In the genomic region with DNA sequence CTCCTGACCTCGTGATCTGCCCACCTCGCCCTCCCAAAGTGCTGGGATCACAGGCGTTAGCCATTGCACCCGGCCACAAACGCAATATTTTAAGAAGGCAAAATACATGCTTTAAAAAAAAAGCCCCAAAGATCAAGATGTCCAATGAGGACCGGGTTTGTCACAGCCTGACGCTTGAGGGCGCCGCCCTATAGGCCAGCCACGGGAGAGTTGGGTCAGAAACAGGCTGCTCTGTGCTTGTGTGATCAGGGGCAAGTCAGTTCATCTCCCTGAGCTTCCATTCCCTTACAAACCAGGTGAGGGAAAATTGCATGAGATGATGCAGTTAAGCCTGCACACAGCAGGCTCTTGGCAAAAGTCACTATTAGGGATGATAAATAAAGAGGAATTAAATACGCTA, we compare ENCODE assay signal across 21 cellular contexts. TPM values are rescaled to one million over a fixed set of nuclear protein-coding genes. Genes with fewer than 3 reads are reported as not detected.
DNase-seq lines count a peak whose midpoint lies in the region; ATAC-seq and TF ChIP-seq lines count a peak whose summit lies in the region.
"Had no signal": no experiment of that assay in that cellular context is flagged by ENCODE, and none has a peak within 500 bp of the region (broad histone marks: within the 10 kb centered on the region; RNA-seq: fewer than 3 reads in every experiment).

No MANE protein-coding gene starts in this region.

- no peaks in the 10 kb centered on the region for H4K20me1 ChIP-seq in Loucy (ENCODE audit: insufficient read depth, low read length, poor library complexity, severe bottlenecking)

- peak; percentile 25; the same call in 1 of the 2 replicates for TF ChIP-seq CTCF in Loucy (conservative IDR thresholded peaks at IDR 0.05; ENCODE audit: low read length)
- TF ChIP-seq CTCF in chondrocyte (IDR thresholded peaks at IDR 0.05), result peak; percentile 24
- TF ChIP-seq CTCF in upper lobe of left lung (IDR thresholded peaks at IDR 0.05), result no peak

- TF ChIP-seq EP300 in upper lobe of left lung (IDR thresholded peaks at IDR 0.05), result no peak

- H3K9me2 ChIP-seq in Loucy (replicated peaks; ENCODE audit: low read depth, low read length), result no peaks in the 10 kb centered on the region

- peaks cover 9% of the 10 kb centered on the region for H3K36me3 Mint-ChIP-seq in chondrocyte (ENCODE audit: low read depth)
- H3K36me3 Mint-ChIP-seq: activated CD8-positive, alpha-beta memory T cell treated with anti-CD3 and anti-CD28 coated beads, Interleukin-2, amount 10 ng/mL, durations not matched to agents 7 days and 5 days; CD8-positive, alpha-beta memory T cell had no signal

- no peak overlapping the region for H3K4me2 ChIP-seq in Loucy (ENCODE audit: low read depth, low read length, poor library complexity, severe bottlenecking)

- H3K4me1 Mint-ChIP-seq in chondrocyte (ENCODE audit: low read depth), result peaks cover 35% of the 10 kb centered on the region
- H3K4me1 Mint-ChIP-seq: CD8-positive, alpha-beta memory T cell had no signal

- H3K27ac Mint-ChIP-seq in chondrocyte (ENCODE audit: unreplicated experiment), result no peak overlapping the region
- H3K27ac Mint-ChIP-seq: activated CD8-positive, alpha-beta memory T cell treated with anti-CD3 and anti-CD28 coated beads, Interleukin-2, amount 10 ng/mL, durations not matched to agents 7 days and 5 days; CD8-positive, alpha-beta memory T cell; T-helper 1 cell treated with Interleukin-12 subunit alpha and Interleukin-12 subunit beta and Interleukin-4 antibody, amounts not matched to agents 30 μg/mL and 1 μg/mL, for 36 hours had no signal

- intact Hi-C loops in cardiac septum (cut with DNase I) (no loop called here), Right ventricle myocardium superior (cut with DNase I) (no loop called here)

- H3K4me1 ChIP-seq in Loucy (ENCODE audit: insufficient read depth, low read length, poor library complexity, severe bottlenecking) (no peaks in the 10 kb centered on the region), upper lobe of left lung (peaks cover 0 to 15% (median 11%) of the 10 kb centered on the region in 4 donors)

- no peak for ATAC-seq in Right ventricle myocardium superior (ENCODE audit: poor library complexity)
- ATAC-seq in HG03565 (IDR thresholded peaks at IDR 0.05; ENCODE audit: unreplicated experiment), result no peak
- ATAC-seq in upper lobe of left lung (ENCODE audit: low FRiP score in 2 of 2), result no peak
- ATAC-seq: activated CD8-positive, alpha-beta memory T cell treated with anti-CD3 and anti-CD28 coated beads, Interleukin-2, amount 10 ng/mL, durations not matched to agents 7 days and 5 days had no signal

- H3K4me3 ChIP-seq in Loucy (ENCODE audit: low read length, poor library complexity, severe bottlenecking) (no peak overlapping the region), upper lobe of left lung (no peak overlapping the region)
- H3K4me3 ChIP-seq: tibial nerve had no signal

- H3K36me3 ChIP-seq in Loucy (ENCODE audit: insufficient read depth, low read length), result no peaks in the 10 kb centered on the region
- peaks cover 0 to 3% (median 0%) of the 10 kb centered on the region in 4 donors for H3K36me3 ChIP-seq in upper lobe of left lung

- no peaks in the 10 kb centered on the region for H3K9me3 ChIP-seq in Loucy (ENCODE audit: insufficient read depth, low read depth, low read length)
- no peaks in the 10 kb centered on the region for H3K9me3 ChIP-seq in upper lobe of left lung
- H3K9me3 ChIP-seq: tibial nerve had no signal

- no peak overlapping the region for H3K9ac ChIP-seq in Loucy (ENCODE audit: low read depth, low read length, poor library complexity, severe bottlenecking)

- no peak overlapping the region for H2AFZ ChIP-seq in Loucy (ENCODE audit: low read length)

- no peaks in the 10 kb centered on the region for H3F3A ChIP-seq in Loucy (ENCODE audit: low read depth)

- H3K27me3 ChIP-seq in Loucy (ENCODE audit: insufficient read depth, low read length, poor library complexity, severe bottlenecking), result no peaks in the 10 kb centered on the region
- no peaks in the 10 kb centered on the region for H3K27me3 ChIP-seq in upper lobe of left lung
- H3K27me3 ChIP-seq: tibial nerve had no signal

- H3K4me3 Mint-ChIP-seq in chondrocyte (ENCODE audit: unreplicated experiment), result no peak overlapping the region
- H3K4me3 Mint-ChIP-seq: activated CD8-positive, alpha-beta memory T cell treated with anti-CD3 and anti-CD28 coated beads, Interleukin-2, amount 10 ng/mL, durations not matched to agents 7 days and 5 days; CD8-positive, alpha-beta memory T cell; T-helper 1 cell treated with Interleukin-12 subunit alpha and Interleukin-12 subunit beta and Interleukin-4 antibody, amounts not matched to agents 30 μg/mL and 1 μg/mL, for 36 hours had no signal

- TF ChIP-seq POLR2A in upper lobe of left lung (IDR thresholded peaks at IDR 0.05) (no peak), erythroblast (IDR thresholded peaks at IDR 0.05; ENCODE audit: low read length) (no peak)

- 85 to 87% methylated on average over 11 of the region's 11 CpGs for WGBS in upper lobe of left lung, 2 donors

- H3K79me2 ChIP-seq in Loucy (ENCODE audit: insufficient read depth, low read length), result no peaks in the 10 kb centered on the region

- H3K9me3 Mint-ChIP-seq in chondrocyte (ENCODE audit: low read depth), result no peaks in the 10 kb centered on the region
- H3K9me3 Mint-ChIP-seq: T-helper 1 cell treated with Interleukin-12 subunit alpha and Interleukin-12 subunit beta and Interleukin-4 antibody, amounts not matched to agents 30 μg/mL and 1 μg/mL, for 36 hours had no signal

- no peak overlapping the region for H3K27ac ChIP-seq in upper lobe of left lung
- H3K27ac ChIP-seq: tibial nerve had no signal

- no peaks in the 10 kb centered on the region for H3K27me3 Mint-ChIP-seq in chondrocyte (ENCODE audit: low read depth)

- peak; percentile 17 for DNase-seq in cardiac septum (ENCODE audit: low spot score)
- no peak for DNase-seq in Right ventricle myocardium superior
- DNase-seq in chondrocyte (ENCODE audit: low spot score), result no peak
- DNase-seq in SHP77 treated with DMSO at 0.1 percent for 48 hours (lab: John Stamatoyannopoulos, UW), result no peak
- DNase-seq in upper lobe of left lung, result no peak
- DNase-seq in erythroblast (lab: John Stamatoyannopoulos, UW), result no peak
- DNase-seq: activated CD8-positive, alpha-beta memory T cell treated with anti-CD3 and anti-CD28 coated beads, Interleukin-2, amount 10 ng/mL, durations not matched to agents 7 days and 5 days; activated gamma-delta T cell; amniotic stem cell; caudate nucleus; CD8-positive, alpha-beta memory T cell; NCI-H1436; NCI-H226; occipital lobe; retina; SIG-M5; stimulated activated naive CD4-positive, alpha-beta T cell treated with Interleukin-2 at 50 U/mL for 16 hours had no signal

RNA-seq across cellular contexts. Expression of a gene that starts 23.9 kb away (rescaled TPM):
- total RNA-seq in cardiac septum (6.5 TPM), Right ventricle myocardium superior (11.9 TPM), chondrocyte (11.0 to 24.0 TPM (median 21.9 TPM) in 3 replicates), upper lobe of left lung (100 to 1,000 TPM in 1 of 6 donors, 10 to 100 TPM in 5; 54.5 to 109 (median 67.5) TPM)

Comparison
In these comparisons a context has a peak if more than half of its experiments do, and no peak if none do; other contexts are left out.
1. CTCF ChIP-seq: peak in Loucy (single experiment) and chondrocyte (single experiment); none in upper lobe of left lung (0 of 6).